ENCODE assay signal across 3 cellular contexts in genomic region chr13:34864650-34865049, GRCh38.
TF ChIP-seq lines count a peak whose summit lies in the region.

No MANE protein-coding gene starts in this region.

TF ChIP-seq in A549, 52 proteins besides CTCF, POLR2A, EP300 and RAD21:
- TF ChIP-seq EHMT2 (IDR thresholded peaks at IDR 0.05; ENCODE audit: low read depth) (no peak), CHD2 (IDR thresholded peaks at IDR 0.05; ENCODE audit: low read length, partially characterized antibody) (no peak), CBX8 (IDR thresholded peaks at IDR 0.05) (no peak), MAZ (IDR thresholded peaks at IDR 0.05; ENCODE audit: borderline replicate concordance, low read depth, low read length) (no peak), KDM1A (IDR thresholded peaks at IDR 0.05; ENCODE audit: low read depth) (no peak)

TF ChIP-seq in GM23338, 12 proteins besides CTCF, POLR2A, EP300 and RAD21:
- no peak for TF ChIP-seq POLR2AphosphoS5 (IDR thresholded peaks at IDR 0.05; ENCODE audit: low read depth)
- TF ChIP-seq STAT1 (IDR thresholded peaks at IDR 0.05; ENCODE audit: unreplicated experiment), result no peak
- no peak for TF ChIP-seq JUNB (IDR thresholded peaks at IDR 0.05; ENCODE audit: unreplicated experiment)
- TF ChIP-seq, protein P1, sequence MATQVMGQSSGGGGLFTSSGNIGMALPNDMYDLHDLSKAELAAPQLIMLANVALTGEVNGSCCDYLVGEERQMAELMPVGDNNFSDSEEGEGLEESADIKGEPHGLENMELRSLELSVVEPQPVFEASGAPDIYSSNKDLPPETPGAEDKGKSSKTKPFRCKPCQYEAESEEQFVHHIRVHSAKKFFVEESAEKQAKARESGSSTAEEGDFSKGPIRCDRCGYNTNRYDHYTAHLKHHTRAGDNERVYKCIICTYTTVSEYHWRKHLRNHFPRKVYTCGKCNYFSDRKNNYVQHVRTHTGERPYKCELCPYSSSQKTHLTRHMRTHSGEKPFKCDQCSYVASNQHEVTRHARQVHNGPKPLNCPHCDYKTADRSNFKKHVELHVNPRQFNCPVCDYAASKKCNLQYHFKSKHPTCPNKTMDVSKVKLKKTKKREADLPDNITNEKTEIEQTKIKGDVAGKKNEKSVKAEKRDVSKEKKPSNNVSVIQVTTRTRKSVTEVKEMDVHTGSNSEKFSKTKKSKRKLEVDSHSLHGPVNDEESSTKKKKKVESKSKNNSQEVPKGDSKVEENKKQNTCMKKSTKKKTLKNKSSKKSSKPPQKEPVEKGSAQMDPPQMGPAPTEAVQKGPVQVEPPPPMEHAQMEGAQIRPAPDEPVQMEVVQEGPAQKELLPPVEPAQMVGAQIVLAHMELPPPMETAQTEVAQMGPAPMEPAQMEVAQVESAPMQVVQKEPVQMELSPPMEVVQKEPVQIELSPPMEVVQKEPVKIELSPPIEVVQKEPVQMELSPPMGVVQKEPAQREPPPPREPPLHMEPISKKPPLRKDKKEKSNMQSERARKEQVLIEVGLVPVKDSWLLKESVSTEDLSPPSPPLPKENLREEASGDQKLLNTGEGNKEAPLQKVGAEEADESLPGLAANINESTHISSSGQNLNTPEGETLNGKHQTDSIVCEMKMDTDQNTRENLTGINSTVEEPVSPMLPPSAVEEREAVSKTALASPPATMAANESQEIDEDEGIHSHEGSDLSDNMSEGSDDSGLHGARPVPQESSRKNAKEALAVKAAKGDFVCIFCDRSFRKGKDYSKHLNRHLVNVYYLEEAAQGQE (IDR thresholded peaks at IDR 0.05; ENCODE audit: unreplicated experiment), result no peak
- TF ChIP-seq NANOG (IDR thresholded peaks at IDR 0.05; ENCODE audit: borderline replicate concordance), result no peak
- TF ChIP-seq CREB1 (CRISPR knock-in tag; IDR thresholded peaks at IDR 0.05; ENCODE audit: low read depth), result no peak
- no peak for TF ChIP-seq ZNF114 (CRISPR knock-in tag; IDR thresholded peaks at IDR 0.05)
- no peak for TF ChIP-seq EZH2 (IDR thresholded peaks at IDR 0.05; ENCODE audit: low read depth, unreplicated experiment)
- TF ChIP-seq, protein P2, sequence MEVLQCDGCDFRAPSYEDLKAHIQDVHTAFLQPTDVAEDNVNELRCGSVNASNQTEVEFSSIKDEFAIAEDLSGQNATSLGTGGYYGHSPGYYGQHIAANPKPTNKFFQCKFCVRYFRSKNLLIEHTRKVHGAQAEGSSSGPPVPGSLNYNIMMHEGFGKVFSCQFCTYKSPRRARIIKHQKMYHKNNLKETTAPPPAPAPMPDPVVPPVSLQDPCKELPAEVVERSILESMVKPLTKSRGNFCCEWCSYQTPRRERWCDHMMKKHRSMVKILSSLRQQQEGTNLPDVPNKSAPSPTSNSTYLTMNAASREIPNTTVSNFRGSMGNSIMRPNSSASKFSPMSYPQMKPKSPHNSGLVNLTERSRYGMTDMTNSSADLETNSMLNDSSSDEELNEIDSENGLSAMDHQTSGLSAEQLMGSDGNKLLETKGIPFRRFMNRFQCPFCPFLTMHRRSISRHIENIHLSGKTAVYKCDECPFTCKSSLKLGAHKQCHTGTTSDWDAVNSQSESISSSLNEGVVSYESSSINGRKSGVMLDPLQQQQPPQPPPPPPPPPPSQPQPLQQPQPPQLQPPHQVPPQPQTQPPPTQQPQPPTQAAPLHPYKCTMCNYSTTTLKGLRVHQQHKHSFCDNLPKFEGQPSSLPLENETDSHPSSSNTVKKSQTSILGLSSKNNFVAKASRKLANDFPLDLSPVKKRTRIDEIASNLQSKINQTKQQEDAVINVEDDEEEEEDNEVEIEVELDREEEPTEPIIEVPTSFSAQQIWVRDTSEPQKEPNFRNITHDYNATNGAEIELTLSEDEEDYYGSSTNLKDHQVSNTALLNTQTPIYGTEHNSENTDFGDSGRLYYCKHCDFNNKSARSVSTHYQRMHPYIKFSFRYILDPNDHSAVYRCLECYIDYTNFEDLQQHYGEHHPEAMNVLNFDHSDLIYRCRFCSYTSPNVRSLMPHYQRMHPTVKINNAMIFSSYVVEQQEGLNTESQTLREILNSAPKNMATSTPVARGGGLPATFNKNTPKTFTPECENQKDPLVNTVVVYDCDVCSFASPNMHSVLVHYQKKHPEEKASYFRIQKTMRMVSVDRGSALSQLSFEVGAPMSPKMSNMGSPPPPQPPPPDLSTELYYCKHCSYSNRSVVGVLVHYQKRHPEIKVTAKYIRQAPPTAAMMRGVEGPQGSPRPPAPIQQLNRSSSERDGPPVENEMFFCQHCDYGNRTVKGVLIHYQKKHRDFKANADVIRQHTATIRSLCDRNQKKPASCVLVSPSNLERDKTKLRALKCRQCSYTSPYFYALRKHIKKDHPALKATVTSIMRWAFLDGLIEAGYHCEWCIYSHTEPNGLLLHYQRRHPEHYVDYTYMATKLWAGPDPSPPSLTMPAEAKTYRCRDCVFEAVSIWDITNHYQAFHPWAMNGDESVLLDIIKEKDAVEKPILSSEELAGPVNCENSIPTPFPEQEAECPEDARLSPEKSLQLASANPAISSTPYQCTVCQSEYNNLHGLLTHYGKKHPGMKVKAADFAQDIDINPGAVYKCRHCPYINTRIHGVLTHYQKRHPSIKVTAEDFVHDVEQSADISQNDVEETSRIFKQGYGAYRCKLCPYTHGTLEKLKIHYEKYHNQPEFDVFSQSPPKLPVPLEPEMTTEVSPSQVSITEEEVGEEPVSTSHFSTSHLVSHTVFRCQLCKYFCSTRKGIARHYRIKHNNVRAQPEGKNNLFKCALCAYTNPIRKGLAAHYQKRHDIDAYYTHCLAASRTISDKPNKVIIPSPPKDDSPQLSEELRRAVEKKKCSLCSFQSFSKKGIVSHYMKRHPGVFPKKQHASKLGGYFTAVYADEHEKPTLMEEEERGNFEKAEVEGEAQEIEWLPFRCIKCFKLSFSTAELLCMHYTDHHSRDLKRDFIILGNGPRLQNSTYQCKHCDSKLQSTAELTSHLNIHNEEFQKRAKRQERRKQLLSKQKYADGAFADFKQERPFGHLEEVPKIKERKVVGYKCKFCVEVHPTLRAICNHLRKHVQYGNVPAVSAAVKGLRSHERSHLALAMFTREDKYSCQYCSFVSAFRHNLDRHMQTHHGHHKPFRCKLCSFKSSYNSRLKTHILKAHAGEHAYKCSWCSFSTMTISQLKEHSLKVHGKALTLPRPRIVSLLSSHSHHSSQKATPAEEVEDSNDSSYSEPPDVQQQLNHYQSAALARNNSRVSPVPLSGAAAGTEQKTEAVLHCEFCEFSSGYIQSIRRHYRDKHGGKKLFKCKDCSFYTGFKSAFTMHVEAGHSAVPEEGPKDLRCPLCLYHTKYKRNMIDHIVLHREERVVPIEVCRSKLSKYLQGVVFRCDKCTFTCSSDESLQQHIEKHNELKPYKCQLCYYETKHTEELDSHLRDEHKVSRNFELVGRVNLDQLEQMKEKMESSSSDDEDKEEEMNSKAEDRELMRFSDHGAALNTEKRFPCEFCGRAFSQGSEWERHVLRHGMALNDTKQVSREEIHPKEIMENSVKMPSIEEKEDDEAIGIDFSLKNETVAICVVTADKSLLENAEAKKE (CRISPR knock-in tag; IDR thresholded peaks at IDR 0.05), result no peak
- no peak for TF ChIP-seq ETS1 (IDR thresholded peaks at IDR 0.05)
- TF ChIP-seq ZNF331 (CRISPR knock-in tag; IDR thresholded peaks at IDR 0.05; ENCODE audit: low read depth), result no peak

TF ChIP-seq in HepG2, 621 proteins besides CTCF, POLR2A, EP300 and RAD21:
- TF ChIP-seq ZSCAN9 (CRISPR knock-in tag; IDR thresholded peaks at IDR 0.05; ENCODE audit: borderline replicate concordance) (no peak), SAFB2 (CRISPR knock-in tag; IDR thresholded peaks at IDR 0.05; ENCODE audit: borderline replicate concordance, low read depth) (no peak), ARNTL (CRISPR knock-in tag; IDR thresholded peaks at IDR 0.05) (no peak), ZFP36L1 (CRISPR knock-in tag; IDR thresholded peaks at IDR 0.05) (no peak), RFX5 (IDR thresholded peaks at IDR 0.05; ENCODE audit: low read depth, low read length) (no peak), ZC3H13 (CRISPR knock-in tag; IDR thresholded peaks at IDR 0.05) (no peak)
- TF ChIP-seq, protein P3, sequence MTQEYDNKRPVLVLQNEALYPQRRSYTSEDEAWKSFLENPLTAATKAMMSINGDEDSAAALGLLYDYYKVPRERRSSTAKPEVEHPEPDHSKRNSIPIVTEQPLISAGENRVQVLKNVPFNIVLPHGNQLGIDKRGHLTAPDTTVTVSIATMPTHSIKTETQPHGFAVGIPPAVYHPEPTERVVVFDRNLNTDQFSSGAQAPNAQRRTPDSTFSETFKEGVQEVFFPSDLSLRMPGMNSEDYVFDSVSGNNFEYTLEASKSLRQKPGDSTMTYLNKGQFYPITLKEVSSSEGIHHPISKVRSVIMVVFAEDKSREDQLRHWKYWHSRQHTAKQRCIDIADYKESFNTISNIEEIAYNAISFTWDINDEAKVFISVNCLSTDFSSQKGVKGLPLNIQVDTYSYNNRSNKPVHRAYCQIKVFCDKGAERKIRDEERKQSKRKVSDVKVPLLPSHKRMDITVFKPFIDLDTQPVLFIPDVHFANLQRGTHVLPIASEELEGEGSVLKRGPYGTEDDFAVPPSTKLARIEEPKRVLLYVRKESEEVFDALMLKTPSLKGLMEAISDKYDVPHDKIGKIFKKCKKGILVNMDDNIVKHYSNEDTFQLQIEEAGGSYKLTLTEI (CRISPR knock-in tag; conservative IDR thresholded peaks at IDR 0.05), result no peak
